ENCODE assay signal across 9 cellular contexts in the genomic region with DNA sequence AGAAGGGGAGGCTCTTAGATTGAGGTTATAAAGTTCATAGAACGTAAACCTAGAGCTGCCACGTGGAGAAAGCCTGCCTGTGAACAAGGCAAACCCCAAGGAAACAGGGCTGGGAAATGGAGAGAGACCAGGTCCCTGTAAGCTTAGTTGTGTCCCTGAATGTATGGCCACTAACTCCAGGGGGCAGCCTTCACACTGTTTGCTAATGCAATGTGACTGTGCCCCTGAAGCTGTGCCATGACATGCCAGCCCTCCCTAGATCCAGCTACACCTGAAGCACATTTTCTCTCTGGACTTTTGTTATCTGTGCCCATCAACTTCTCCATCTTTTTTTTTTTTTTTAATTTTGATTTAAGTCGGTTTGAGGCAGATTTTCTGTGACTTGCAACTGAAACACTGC.
DNase-seq lines count a peak whose midpoint lies in the region; ATAC-seq, FAIRE-seq and TF ChIP-seq lines count a peak whose summit lies in the region.
"Had no signal": no experiment of that assay in that cellular context is flagged by ENCODE, and none has a peak within 500 bp of the region (broad histone marks: within the 10 kb centered on the region; RNA-seq: fewer than 3 reads in every experiment).

No MANE protein-coding gene starts in this region.

- no peaks in the 10 kb centered on the region for H3K9me3 Mint-ChIP-seq in activated CD4-positive, alpha-beta T cell treated with anti-CD3 and anti-CD28 coated beads, Interleukin-2, amount 10 ng/mL, durations not matched to agents 24 days and 14 days
- H3K9me3 Mint-ChIP-seq: stimulated activated naive CD8-positive, alpha-beta T cell treated with anti-CD3 and anti-CD28 coated beads, Interleukin-15, Interleukin-2, amounts not matched to agents 100 ng/mL and 50 ng/mL, for 24 hours had no signal

- no peak overlapping the region for H3K4me3 Mint-ChIP-seq in activated CD4-positive, alpha-beta T cell treated with anti-CD3 and anti-CD28 coated beads, Interleukin-2, amount 10 ng/mL, durations not matched to agents 24 days and 14 days
- H3K4me3 Mint-ChIP-seq: stimulated activated naive CD8-positive, alpha-beta T cell treated with anti-CD3 and anti-CD28 coated beads, Interleukin-15, Interleukin-2, amounts not matched to agents 100 ng/mL and 50 ng/mL, for 24 hours had no signal

- H3K9me3 ChIP-seq in kidney (ENCODE audit: control insufficient read depth in 1 of 2, low read length in 2 of 2), result no peaks in the 10 kb centered on the region
- H3K9me3 ChIP-seq: SJSA1 had no signal

- no peak overlapping the region for H3K4me3 ChIP-seq in kidney (ENCODE audit: low read length in 2 of 2)
- H3K4me3 ChIP-seq: SJSA1 had no signal

- no peak overlapping the region for H3K9ac ChIP-seq in kidney (ENCODE audit: low read length in 2 of 2)

- H3K27me3 Mint-ChIP-seq in activated CD4-positive, alpha-beta T cell treated with anti-CD3 and anti-CD28 coated beads, Interleukin-2, amount 10 ng/mL, durations not matched to agents 24 days and 14 days, result peaks cover 4% of the 10 kb centered on the region

- no peak overlapping the region for H3K27ac ChIP-seq in kidney (ENCODE audit: low read depth in 2 of 2, low read length in 2 of 2)
- H3K27ac ChIP-seq: SJSA1 had no signal

- H3K4me1 ChIP-seq in kidney (ENCODE audit: control insufficient read depth in 1 of 2, insufficient read depth in 1 of 2, low read depth in 1 of 2, low read length in 2 of 2), result no peaks in the 10 kb centered on the region
- H3K4me1 ChIP-seq: SJSA1 had no signal

- no peaks in the 10 kb centered on the region for H3K4me1 Mint-ChIP-seq in activated CD4-positive, alpha-beta T cell treated with anti-CD3 and anti-CD28 coated beads, Interleukin-2, amount 10 ng/mL, durations not matched to agents 24 days and 14 days

- peak; percentile 33 for DNase-seq in GM03348 (ENCODE audit: low spot score)
- DNase-seq in HuH-7 (ENCODE audit: low spot score), result peak; percentile 30
- peak; percentile 64 for DNase-seq in activated CD4-positive, alpha-beta T cell treated with anti-CD3 and anti-CD28 coated beads, Interleukin-2, amount 10 ng/mL, durations not matched to agents 24 days and 14 days
- no peak for DNase-seq in kidney
- DNase-seq in cortex of kidney (lab: John Stamatoyannopoulos, UW), result no peak

- peak; percentile 26 for TF ChIP-seq CTCF in kidney (IDR thresholded peaks at IDR 0.05; ENCODE audit: borderline replicate concordance, extremely low read depth, insufficient read depth)

- H3K36me3 ChIP-seq in kidney (ENCODE audit: control insufficient read depth in 1 of 2, insufficient read depth in 2 of 2, low read length in 2 of 2), result no peaks in the 10 kb centered on the region
- H3K36me3 ChIP-seq: SJSA1 had no signal

- ATAC-seq in HG03095 (IDR thresholded peaks at IDR 0.05; ENCODE audit: unreplicated experiment) (no peak), GM19395 (IDR thresholded peaks at IDR 0.05; ENCODE audit: unreplicated experiment) (no peak)

- intact Hi-C loops in activated CD4-positive, alpha-beta T cell treated with anti-CD3 and anti-CD28 coated beads, Interleukin-2, amount 10 ng/mL, durations not matched to agents 24 days and 14 days (cut with micrococcal nuclease), result no loop called here
- intact Hi-C loops in kidney (cut with DNase I), result no loop called here

- no peak for FAIRE-seq in kidney (lab: Jason Lieb, UNC)

- H3K27ac Mint-ChIP-seq in activated CD4-positive, alpha-beta T cell treated with anti-CD3 and anti-CD28 coated beads, Interleukin-2, amount 10 ng/mL, durations not matched to agents 24 days and 14 days, result no peak overlapping the region
- H3K27ac Mint-ChIP-seq: stimulated activated naive CD8-positive, alpha-beta T cell treated with anti-CD3 and anti-CD28 coated beads, Interleukin-15, Interleukin-2, amounts not matched to agents 100 ng/mL and 50 ng/mL, for 24 hours had no signal

- H3K36me3 Mint-ChIP-seq in activated CD4-positive, alpha-beta T cell treated with anti-CD3 and anti-CD28 coated beads, Interleukin-2, amount 10 ng/mL, durations not matched to agents 24 days and 14 days (ENCODE audit: low read depth), result no peaks in the 10 kb centered on the region

Comparison
In these comparisons a context has a peak if more than half of its experiments do, and no peak if none do; other contexts are left out.
1. DNase-seq: peak in GM03348 (single experiment), HuH-7 (single experiment) and activated CD4-positive, alpha-beta T cell treated with anti-CD3 and anti-CD28 coated beads, Interleukin-2, amount 10 ng/mL, durations not matched to agents 24 days and 14 days (single experiment); none in kidney (single experiment) and cortex of kidney (single experiment).